ENCODE assay signal across 28 cellular contexts in the genomic region with DNA sequence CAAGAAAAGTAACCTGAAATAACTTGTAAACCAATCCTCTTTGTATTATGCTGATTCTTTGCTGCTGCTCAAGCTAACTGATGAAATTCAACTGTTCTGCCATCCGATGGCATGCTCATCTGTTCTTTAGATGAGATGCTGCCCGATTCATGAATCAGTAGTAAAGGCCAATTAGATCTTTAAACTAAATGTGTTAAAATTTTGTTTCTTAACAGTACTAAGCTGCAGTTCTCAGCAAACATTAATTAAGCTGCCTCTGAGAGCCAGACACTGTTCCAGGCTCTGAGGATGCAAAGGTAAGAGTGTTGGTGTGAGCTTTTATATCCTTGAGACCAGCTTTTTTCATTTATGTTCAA.
"Had no signal": no experiment of that assay in that cellular context is flagged by ENCODE, and none has a peak within 500 bp of the region (broad histone marks: within the 10 kb centered on the region; RNA-seq: fewer than 3 reads in every experiment).

No MANE protein-coding gene starts in this region.

- H3K9me3 Mint-ChIP-seq: activated B cell treated with CpG ODN at 0.5 μM for 24 hours; activated CD4-positive, alpha-beta T cell treated with anti-CD3 and anti-CD28 coated beads, Interleukin-2, amount 10 ng/mL, durations not matched to agents 24 days and 14 days; activated naive CD4-positive, alpha-beta T cell treated with anti-CD3 and anti-CD28 coated beads for 36 hours; activated T-cell treated with anti-CD3 and anti-CD28 coated beads, Interleukin-2, amount 50 U/mL, for 4 hours; T-cell had no signal

- H3K36me3 ChIP-seq: brain microvascular endothelial cell had no signal

- ATAC-seq: activated T-cell treated with anti-CD3 and anti-CD28 coated beads, Interleukin-2, amount 50 U/mL, for 4 hours; Panc1; Right ventricle myocardium inferior; T-cell had no signal

- H3K27ac Mint-ChIP-seq: activated B cell treated with CpG ODN at 0.5 μM for 24 hours; activated CD4-positive, alpha-beta T cell treated with anti-CD3 and anti-CD28 coated beads, Interleukin-2, amount 10 ng/mL, durations not matched to agents 24 days and 14 days; activated naive CD4-positive, alpha-beta T cell treated with anti-CD3 and anti-CD28 coated beads for 36 hours; activated naive CD8-positive, alpha-beta T cell; T-cell had no signal

- H3K4me3 ChIP-seq: SK-N-MC had no signal

- H3K27ac ChIP-seq: brain microvascular endothelial cell, SK-N-MC had no signal

- H3K4me1 Mint-ChIP-seq: activated B cell treated with CpG ODN at 0.5 μM for 24 hours had no signal

- H3K27me3 ChIP-seq: brain microvascular endothelial cell had no signal

- DNase-seq: activated B cell treated with CpG ODN at 0.5 μM for 24 hours; activated CD4-positive, alpha-beta T cell treated with anti-CD3 and anti-CD28 coated beads for 1 hour; activated CD4-positive, alpha-beta T cell treated with anti-CD3 and anti-CD28 coated beads, Interleukin-2, amount 10 ng/mL, durations not matched to agents 24 days and 14 days; activated CD4-positive, alpha-beta T cell treated with anti-CD3 and anti-CD28 coated beads, Interleukin-2, amount 50 U/mL, for 48 hours; activated CD8-positive, alpha-beta memory T cell treated with anti-CD3 and anti-CD28 coated beads for 24 hours; activated effector memory CD4-positive, alpha-beta T cell treated with anti-CD3 and anti-CD28 coated beads, Interleukin-2, amount 50 U/mL, for 16 hours; activated naive CD4-positive, alpha-beta T cell treated with anti-CD3 and anti-CD28 coated beads for 36 hours; activated T-cell treated with anti-CD3 and anti-CD28 coated beads, Interleukin-2, amount 50 U/mL, for 4 hours; brain microvascular endothelial cell; cerebellar nuclear complex; NCI-H1092 treated with DMSO at 0.1 percent for 48 hours; NCI-H1417 treated with DMSO at 0.1 percent for 48 hours; NCI-H1694; NCI-H2029; NCI-H2107; NCI-H345; NCI-H510A; NCI-H526 treated with DMSO at 0.1 percent for 48 hours; NCI-H82; NK-92 treated with Interleukin-12 subunit alpha and Interleukin-12 subunit beta, amount 100 ng/mL, for 24 hours; OCI-M1; T-cell; T-helper 2 cell; T1000 had no signal

- H3K4me3 Mint-ChIP-seq: activated B cell treated with CpG ODN at 0.5 μM for 24 hours; activated CD4-positive, alpha-beta T cell treated with anti-CD3 and anti-CD28 coated beads, Interleukin-2, amount 10 ng/mL, durations not matched to agents 24 days and 14 days; activated naive CD4-positive, alpha-beta T cell treated with anti-CD3 and anti-CD28 coated beads for 36 hours; activated naive CD8-positive, alpha-beta T cell; activated T-cell treated with anti-CD3 and anti-CD28 coated beads, Interleukin-2, amount 50 U/mL, for 4 hours; T-cell had no signal

- H3K36me3 Mint-ChIP-seq: activated naive CD8-positive, alpha-beta T cell; T-cell had no signal

- H3K27me3 Mint-ChIP-seq: activated B cell treated with CpG ODN at 0.5 μM for 24 hours; activated CD4-positive, alpha-beta T cell treated with anti-CD3 and anti-CD28 coated beads, Interleukin-2, amount 10 ng/mL, durations not matched to agents 24 days and 14 days; activated naive CD8-positive, alpha-beta T cell; T-cell had no signal
